ENCODE assay signal across 13 cellular contexts in the genomic region with DNA sequence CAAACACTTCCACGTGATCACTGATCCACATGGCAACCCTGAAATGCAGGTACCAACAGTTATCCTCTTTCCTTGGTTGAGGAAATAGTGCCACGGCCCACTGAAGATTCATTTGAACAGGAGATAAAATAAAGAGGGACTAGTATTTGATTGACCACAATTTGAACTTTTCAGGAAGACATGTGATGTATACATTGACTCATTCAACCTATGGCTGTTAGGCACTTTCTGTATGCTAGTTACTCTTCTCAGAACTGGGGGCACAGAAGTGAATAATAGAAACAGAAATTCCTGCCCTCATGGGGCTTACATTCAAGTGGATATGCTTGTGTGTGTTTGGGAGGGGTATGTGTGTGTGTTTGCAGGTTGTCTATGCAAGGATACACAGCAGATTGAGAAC.
A peak's percentile ranks its signal among the peaks of the same experiment; 100 is the strongest.
DNase-seq lines count a peak whose midpoint lies in the region; ATAC-seq and TF ChIP-seq lines count a peak whose summit lies in the region.
"Had no signal": no experiment of that assay in that cellular context is flagged by ENCODE, and none has a peak within 500 bp of the region (broad histone marks: within the 10 kb centered on the region; RNA-seq: fewer than 3 reads in every experiment).

No MANE protein-coding gene starts in this region.

- no peak for ATAC-seq in IMR-90 (ENCODE audit: low read depth)
- ATAC-seq in sciatic nerve, result no peak

- CTCF ChIA-PET in IMR-90 (lab: Yijun Ruan, JAX), result no interaction called here

- no peak for TF ChIP-seq RAD21 in IMR-90 (IDR thresholded peaks at IDR 0.05; ENCODE audit: low read length)

- no peak overlapping the region for H3K9ac ChIP-seq in IMR-90 (ENCODE audit: low read depth, low read length)

- no peak overlapping the region for H3K23ac ChIP-seq in IMR-90 (ENCODE audit: low read depth, low read length)

- 0 out of 2 replicates have a peak, but pooled peaks cover 6% of the 10 kb centered on the region for H3K9me1 ChIP-seq in IMR-90 (ENCODE audit: insufficient read depth, low read length)

- H3K18ac ChIP-seq in IMR-90 (ENCODE audit: low read depth, low read length), result peak overlapping the region; percentile 13; the same call in 1 of the 2 replicates

- TF ChIP-seq CTCF in IMR-90 (conservative IDR thresholded peaks at IDR 0.05; ENCODE audit: low read depth, low read length), result no peak
- TF ChIP-seq CTCF in neural crest cell (conservative IDR thresholded peaks at IDR 0.05), result no peak
- TF ChIP-seq CTCF in Peyer's patch (IDR thresholded peaks at IDR 0.05), result no peak

- peaks cover 9% of the 10 kb centered on the region for H3K9me3 Mint-ChIP-seq in activated T-helper 1 cell treated with anti-CD3 and anti-CD28 coated beads, Interleukin-12 subunit alpha, Interleukin-12 subunit beta, Interleukin-2, Interleukin-4 antibody, amounts not matched to agents 30 ng/mL and 10 ng/mL and 1 ng/mL, durations not matched to agents 14 hours and 24 hours and 36 hours
- peaks cover 3% of the 10 kb centered on the region for H3K9me3 Mint-ChIP-seq in neural crest cell

- peaks cover 8% of the 10 kb centered on the region for H3K4me1 ChIP-seq in IMR-90 (ENCODE audit: control insufficient read depth, insufficient read depth, low read length)
- no peaks in the 10 kb centered on the region for H3K4me1 ChIP-seq in Peyer's patch

- H3K27ac Mint-ChIP-seq in activated T-helper 1 cell treated with anti-CD3 and anti-CD28 coated beads, Interleukin-12 subunit alpha, Interleukin-12 subunit beta, Interleukin-2, Interleukin-4 antibody, amounts not matched to agents 30 ng/mL and 10 ng/mL and 1 ng/mL, durations not matched to agents 14 hours and 24 hours and 36 hours, result peak overlapping the region; percentile 35
- H3K27ac Mint-ChIP-seq in neural crest cell (ENCODE audit: unreplicated experiment), result peak overlapping the region; percentile 24

- H4K20me1 ChIP-seq in IMR-90 (ENCODE audit: insufficient read depth, low read length), result no peaks in the 10 kb centered on the region

- DNase-seq in NCI-H748 (lab: John Stamatoyannopoulos, UW; ENCODE audit: unreplicated experiment) (peak; percentile 30), NCI-H748 treated with DMSO at 0.1 percent for 48 hours (lab: John Stamatoyannopoulos, UW) (no peak), IMR-90 (no peak), neural crest cell (ENCODE audit: low read depth, low spot score) (no peak), KG1 (lab: John Stamatoyannopoulos, UW) (no peak), sciatic nerve (ENCODE audit: low spot score) (no peak), Peyer's patch (no peak)
- DNase-seq in activated T-helper 1 cell treated with anti-CD3 and anti-CD28 coated beads, Interleukin-12 subunit alpha, Interleukin-12 subunit beta, Interleukin-2, Interleukin-4 antibody, amounts not matched to agents 30 ng/mL and 10 ng/mL and 1 ng/mL, durations not matched to agents 14 hours and 24 hours and 36 hours (ENCODE audit: low spot score), result no peak
- DNase-seq: 8988T, NCI-H2029, NCI-H510A treated with DMSO at 0.1 percent for 48 hours, SIG-M5, SW 1271 had no signal

- no TSS peak for BruUV-seq in IMR-90 (replicated peaks; lab: Mats Ljungman, UMichigan)

- H3K27me3 ChIP-seq in IMR-90 (ENCODE audit: control insufficient read depth, insufficient read depth, low read length) (no peaks in the 10 kb centered on the region), Peyer's patch (no peaks in the 10 kb centered on the region)

- no peak overlapping the region for H3K56ac ChIP-seq in IMR-90 (ENCODE audit: extremely low read depth, insufficient read depth, low read length)

- no peak overlapping the region for H3K27ac ChIP-seq in IMR-90 (ENCODE audit: insufficient read depth, low read length)
- H3K27ac ChIP-seq in Peyer's patch, result no peak overlapping the region

- H4K91ac ChIP-seq in IMR-90 (ENCODE audit: insufficient read depth, low read depth, low read length), result no peak overlapping the region

- H3K4ac ChIP-seq in IMR-90 (ENCODE audit: low read depth, low read length), result no peak overlapping the region

- WGBS in IMR-90 (ENCODE audit: extremely low coverage in 2 of 2, insufficient read length in 1 of 2), 2 experiments, result no CpG with 5 or more reads among the region's 2 CpGs

- H3K4me2 ChIP-seq in IMR-90 (ENCODE audit: low read depth, low read length), result no peak overlapping the region

- TF ChIP-seq POLR2A in IMR-90 (IDR thresholded peaks at IDR 0.05; ENCODE audit: low read depth, low read length), result no peak
- no peak for TF ChIP-seq POLR2A in Peyer's patch (IDR thresholded peaks at IDR 0.05)

- peaks cover 1% of the 10 kb centered on the region for H3K27me3 Mint-ChIP-seq in activated T-helper 1 cell treated with anti-CD3 and anti-CD28 coated beads, Interleukin-12 subunit alpha, Interleukin-12 subunit beta, Interleukin-2, Interleukin-4 antibody, amounts not matched to agents 30 ng/mL and 10 ng/mL and 1 ng/mL, durations not matched to agents 14 hours and 24 hours and 36 hours (ENCODE audit: insufficient read depth)
- H3K27me3 Mint-ChIP-seq in neural crest cell (ENCODE audit: low read depth), result no peaks in the 10 kb centered on the region

- H2BK5ac ChIP-seq in IMR-90 (ENCODE audit: low read depth, low read length, poor library complexity, severe bottlenecking), result no peak overlapping the region

- dilution Hi-C loops in IMR-90 (cut with HindIII; ENCODE audit: low sequenced_read_pairs, unreplicated experiment), result no loop called here

- peaks cover 0 to 5% of the 10 kb centered on the region in 2 experiments; a peak in 2 of 4 replicates for H3K79me1 ChIP-seq in IMR-90 (ENCODE audit: low read depth in 1 of 2, low read length in 2 of 2)

- H3K14ac ChIP-seq in IMR-90 (replicated peaks; ENCODE audit: low read depth, low read length), result no peak overlapping the region; the same call in 1 of the 2 replicates

- H3K4me3 ChIP-seq in IMR-90 (ENCODE audit: insufficient read depth, low read depth, low read length) (no peak overlapping the region), Peyer's patch (no peak overlapping the region)

- H3K36me3 ChIP-seq in IMR-90 (ENCODE audit: control insufficient read depth, insufficient read depth, low read length), result no peaks in the 10 kb centered on the region
- H3K36me3 ChIP-seq in Peyer's patch, result no peaks in the 10 kb centered on the region

- no peak overlapping the region for H4K8ac ChIP-seq in IMR-90 (ENCODE audit: low read depth in 2 of 2, low read length in 2 of 2)

- in situ Hi-C loops in IMR-90 (cut with MboI; ENCODE audit: low sequenced_read_pairs), result no loop called here

- intact Hi-C loops in IMR-90 (cut with micrococcal nuclease) (no loop called here), sciatic nerve (cut with DNase I) (no loop called here)
- intact Hi-C loops in activated T-helper 1 cell treated with anti-CD3 and anti-CD28 coated beads, Interleukin-12 subunit alpha, Interleukin-12 subunit beta, Interleukin-2, Interleukin-4 antibody, amounts not matched to agents 30 ng/mL and 10 ng/mL and 1 ng/mL, durations not matched to agents 14 hours and 24 hours and 36 hours (cut with micrococcal nuclease), result loop anchor here (5.0 kb wide), 1 partner anchor 209 kb away; no protein-coding TSS in a partner anchor

- H2AK9ac ChIP-seq in IMR-90 (replicated peaks; ENCODE audit: low read depth, low read length, poor library complexity), result no peak overlapping the region

- peak overlapping the region; percentile 43; the same call in 1 of the 2 replicates for H2AK5ac ChIP-seq in IMR-90 (ENCODE audit: low read depth, low read length)

- H2BK120ac ChIP-seq in IMR-90 (ENCODE audit: low read depth, low read length), result no peak overlapping the region

- peaks cover 20% of the 10 kb centered on the region for H3K36me3 Mint-ChIP-seq in activated T-helper 1 cell treated with anti-CD3 and anti-CD28 coated beads, Interleukin-12 subunit alpha, Interleukin-12 subunit beta, Interleukin-2, Interleukin-4 antibody, amounts not matched to agents 30 ng/mL and 10 ng/mL and 1 ng/mL, durations not matched to agents 14 hours and 24 hours and 36 hours (ENCODE audit: low read depth)
- peaks cover 5% of the 10 kb centered on the region for H3K36me3 Mint-ChIP-seq in neural crest cell (ENCODE audit: low read depth)

- no peaks in the 10 kb centered on the region for H3K9me3 ChIP-seq in IMR-90 (ENCODE audit: control insufficient read depth, insufficient read depth, low read length)
- no peaks in the 10 kb centered on the region for H3K9me3 ChIP-seq in Peyer's patch

- H2BK20ac ChIP-seq in IMR-90 (ENCODE audit: low read depth, low read length), result no peak overlapping the region

- H3K4me1 Mint-ChIP-seq in activated T-helper 1 cell treated with anti-CD3 and anti-CD28 coated beads, Interleukin-12 subunit alpha, Interleukin-12 subunit beta, Interleukin-2, Interleukin-4 antibody, amounts not matched to agents 30 ng/mL and 10 ng/mL and 1 ng/mL, durations not matched to agents 14 hours and 24 hours and 36 hours (ENCODE audit: low read depth), result peaks cover 31% of the 10 kb centered on the region
- H3K4me1 Mint-ChIP-seq in neural crest cell, result peaks cover 60% of the 10 kb centered on the region

- no peak overlapping the region for H2AFZ ChIP-seq in IMR-90 (replicated peaks; ENCODE audit: low read length, poor library complexity)

- POLR2A ChIA-PET in IMR-90 (lab: Charles Lee; ENCODE audit: unreplicated experiment), result no interaction called here

- H2BK15ac ChIP-seq in IMR-90 (ENCODE audit: low read depth, low read length), result no peak overlapping the region

- H3K4me3 Mint-ChIP-seq in activated T-helper 1 cell treated with anti-CD3 and anti-CD28 coated beads, Interleukin-12 subunit alpha, Interleukin-12 subunit beta, Interleukin-2, Interleukin-4 antibody, amounts not matched to agents 30 ng/mL and 10 ng/mL and 1 ng/mL, durations not matched to agents 14 hours and 24 hours and 36 hours, result no peak overlapping the region
- H3K4me3 Mint-ChIP-seq in neural crest cell, result no peak overlapping the region

- H4K5ac ChIP-seq in IMR-90 (ENCODE audit: low read depth, low read length), result no peak overlapping the region

TF ChIP-seq in IMR-90, 13 proteins besides CTCF, POLR2A, EP300 and RAD21 (continues in another document):
- no peak for TF ChIP-seq BHLHE40 (IDR thresholded peaks at IDR 0.05; ENCODE audit: low read depth, low read length)
- TF ChIP-seq, protein P1, sequence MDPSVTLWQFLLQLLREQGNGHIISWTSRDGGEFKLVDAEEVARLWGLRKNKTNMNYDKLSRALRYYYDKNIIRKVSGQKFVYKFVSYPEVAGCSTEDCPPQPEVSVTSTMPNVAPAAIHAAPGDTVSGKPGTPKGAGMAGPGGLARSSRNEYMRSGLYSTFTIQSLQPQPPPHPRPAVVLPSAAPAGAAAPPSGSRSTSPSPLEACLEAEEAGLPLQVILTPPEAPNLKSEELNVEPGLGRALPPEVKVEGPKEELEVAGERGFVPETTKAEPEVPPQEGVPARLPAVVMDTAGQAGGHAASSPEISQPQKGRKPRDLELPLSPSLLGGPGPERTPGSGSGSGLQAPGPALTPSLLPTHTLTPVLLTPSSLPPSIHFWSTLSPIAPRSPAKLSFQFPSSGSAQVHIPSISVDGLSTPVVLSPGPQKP (IDR thresholded peaks at IDR 0.05; ENCODE audit: borderline replicate concordance, low read depth, low read length), result no peak
- TF ChIP-seq MAFK (IDR thresholded peaks at IDR 0.05; ENCODE audit: low read depth, low read length), result no peak
- no peak for TF ChIP-seq RCOR1 (IDR thresholded peaks at IDR 0.05; ENCODE audit: insufficient replicate concordance, low read length)
- no peak for TF ChIP-seq RFX5 (IDR thresholded peaks at IDR 0.05; ENCODE audit: low read depth, low read length)
- no peak for TF ChIP-seq MAZ (IDR thresholded peaks at IDR 0.05; ENCODE audit: borderline replicate concordance, low read depth, low read length)
